11 cellular contexts compared by ENCODE assay signal in the genomic region with DNA sequence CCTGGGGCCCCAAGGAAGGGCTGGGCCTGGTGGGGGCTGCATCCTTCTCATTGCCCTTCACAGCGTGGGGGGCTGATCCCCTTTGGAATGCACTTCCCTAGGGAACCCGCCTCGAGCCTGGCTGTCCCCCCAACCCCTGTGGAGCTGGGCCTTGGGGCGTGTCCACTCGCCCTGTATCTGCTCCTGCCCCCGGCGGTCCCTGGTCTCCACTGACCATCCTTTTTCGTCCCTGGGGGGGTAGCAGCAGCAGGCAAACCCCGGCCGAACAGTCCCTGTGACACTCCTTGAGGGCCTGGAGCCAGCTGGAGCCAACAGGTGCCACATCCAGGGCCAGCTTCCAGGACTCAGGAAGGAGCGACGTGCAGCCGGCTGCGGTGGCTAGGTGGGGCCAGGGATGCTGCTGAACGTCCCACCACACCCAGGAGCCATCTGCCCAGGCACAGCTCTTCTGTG. TPM values are rescaled to one million over a fixed set of nuclear protein-coding genes. Genes with fewer than 3 reads are reported as not detected.
A peak's percentile ranks its signal among the peaks of the same experiment; 100 is the strongest.
DNase-seq lines count a peak whose midpoint lies in the region; ATAC-seq, FAIRE-seq and TF ChIP-seq lines count a peak whose summit lies in the region.
"Had no signal": no experiment of that assay in that cellular context is flagged by ENCODE, and none has a peak within 500 bp of the region (broad histone marks: within the 10 kb centered on the region; RNA-seq: fewer than 3 reads in every experiment).

No MANE protein-coding gene starts in this region.

- CTCF ChIA-PET in A549 (lab: Yijun Ruan, JAX), result interaction anchor here (0.8 to 6.8 kb wide), 9 partner anchors 11 to 306 kb away, joined by 3 to 40 read pairs (median 4); no protein-coding TSS in a partner anchor

- H3K4me2 ChIP-seq in A549, result no peak overlapping the region

- ATAC-seq in A549, result peak; percentile 12; a peak in 4 of 6 replicates
- ATAC-seq in foreskin keratinocyte, result peak; percentile 14
- ATAC-seq in lower lobe of right lung, result no peak

- H3K27ac ChIP-seq in A549, result no peak overlapping the region; a peak in 1 of 6 replicates
- no peak overlapping the region for H3K27ac ChIP-seq in foreskin keratinocyte
- no peak overlapping the region for H3K27ac ChIP-seq in lower lobe of right lung

- TF ChIP-seq CTCF in A549 (IDR thresholded peaks at IDR 0.05) (no peak), foreskin keratinocyte (conservative IDR thresholded peaks at IDR 0.05) (no peak), lower lobe of right lung (IDR thresholded peaks at IDR 0.05) (no peak)

- intact Hi-C loops in lower lobe of right lung (cut with DNase I), result no loop called here

- TF ChIP-seq RAD21 in A549 (conservative IDR thresholded peaks at IDR 0.05 in 1 of 2, IDR thresholded peaks at IDR 0.05 in 1 of 2), result no peak

- FAIRE-seq in A549 (lab: Jason Lieb, UNC), result no peak

- no peak for TF ChIP-seq POLR2A in A549 (IDR thresholded peaks at IDR 0.05; ENCODE audit: low read length)

- no peaks in the 10 kb centered on the region for H3K36me3 ChIP-seq in lower lobe of right lung

- H3K4me1 ChIP-seq in A549 (peaks cover 11% of the 10 kb centered on the region; the same call in 2 of the 3 replicates), foreskin keratinocyte (no peaks in the 10 kb centered on the region), lower lobe of right lung (peaks cover 34% of the 10 kb centered on the region)

- H3K27me3 ChIP-seq in foreskin keratinocyte (peaks cover 50% of the 10 kb centered on the region), lower lobe of right lung (ENCODE audit: low read depth) (no peaks in the 10 kb centered on the region)

- TF ChIP-seq EP300 in A549 (IDR thresholded peaks at IDR 0.05), result no peak

- WGBS in A549 (ENCODE audit: missing lambda C conversion rate), result 68% methylated on average over 4 of the region's 15 CpGs

- DNase-seq in A549 (ENCODE audit: low read depth in 1 of 2, low spot score in 1 of 2), result no peak
- peak; percentile 88 for DNase-seq in COLO668 (lab: John Stamatoyannopoulos, UW; ENCODE audit: unreplicated experiment)
- DNase-seq in NCI-H2171 treated with DMSO at 0.1 percent for 48 hours (lab: John Stamatoyannopoulos, UW), result peak; percentile 99
- DNase-seq in foreskin keratinocyte, result no peak
- DNase-seq in retina, result no peak
- no peak for DNase-seq in lower lobe of right lung
- no peak for DNase-seq in GOT3 (lab: John Stamatoyannopoulos, UW)
- no peak for DNase-seq in NCI-H1092 (lab: John Stamatoyannopoulos, UW)
- DNase-seq: activated CD4-positive, CD25-positive, alpha-beta regulatory T cell treated with anti-CD3 and anti-CD28 coated beads, Interleukin-2, amount 50 U/mL, for 72 hours; cortex of kidney had no signal

- POLR2A ChIA-PET in A549 (lab: Yijun Ruan, JAX), result interaction anchor here (1.1 to 3.1 kb wide), 2 partner anchors 12 to 17 kb away, joined by 3 to 14 read pairs; no protein-coding TSS in a partner anchor

- H3K4me3 ChIP-seq in A549 (no peak overlapping the region), lower lobe of right lung (no peak overlapping the region)

- no peaks in the 10 kb centered on the region for H3K9me3 ChIP-seq in A549
- H3K9me3 ChIP-seq in lower lobe of right lung, result no peaks in the 10 kb centered on the region

TF ChIP-seq in A549, 52 proteins besides CTCF, POLR2A, EP300 and RAD21:
- TF ChIP-seq, protein P1, sequence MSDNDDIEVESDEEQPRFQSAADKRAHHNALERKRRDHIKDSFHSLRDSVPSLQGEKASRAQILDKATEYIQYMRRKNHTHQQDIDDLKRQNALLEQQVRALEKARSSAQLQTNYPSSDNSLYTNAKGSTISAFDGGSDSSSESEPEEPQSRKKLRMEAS (IDR thresholded peaks at IDR 0.05), result no peak
- TF ChIP-seq HDAC2 (IDR thresholded peaks at IDR 0.05) (no peak), NR3C1 (IDR thresholded peaks at IDR 0.05) (no peak), NPAS2 (CRISPR knock-in tag; IDR thresholded peaks at IDR 0.05; ENCODE audit: borderline replicate concordance) (no peak), RARB (CRISPR knock-in tag; IDR thresholded peaks at IDR 0.05) (no peak), EHF (CRISPR knock-in tag; IDR thresholded peaks at IDR 0.05) (no peak), PHF8 (IDR thresholded peaks at IDR 0.05; ENCODE audit: borderline replicate concordance, low read depth) (no peak)

RNA-seq across cellular contexts. Expression of gene GPR132, which starts 9.4 kb away (rescaled TPM):
- polyA plus RNA-seq in A549 (2011; rRNA removed) (0.19 and 0.49 TPM in 2 replicates), A549 (2017; fragmentation: RNase III; extraction: RNeasy Plus Mini Kit Qiagen cat#74134 plus additional on column Dnase treatment) (0.16 to 0.22 TPM (median 0.18 TPM) in 3 replicates), foreskin keratinocyte (not detected in 2 replicates)
- polyA plus RNA-seq in A549 (2012; cell fraction: cytosol; rRNA removed), result 0.12 and 0.39 TPM in 2 replicates
- 2.3 and 3.7 TPM in 2 replicates for polyA plus RNA-seq in A549 (2012; cell fraction: nucleus; rRNA removed)
- 0.62 and 0.73 TPM in 2 replicates for polyA minus RNA-seq in A549 (2011; rRNA and poly(A)+ RNA removed)
- total RNA-seq in foreskin keratinocyte (not detected in 2 replicates), lower lobe of right lung (7.2 TPM)
- total RNA-seq: neural crest cell had no signal

RNA-seq across cellular contexts. Expression of gene CDCA4, which starts 53.7 kb away (rescaled TPM):
- 19.5 and 24.2 TPM in 2 replicates for polyA plus RNA-seq in A549 (2011; rRNA removed)
- 42.8 and 52.7 TPM in 2 replicates for polyA plus RNA-seq in A549 (2012; cell fraction: cytosol; rRNA removed)
- 44.8 and 46.3 TPM in 2 replicates for polyA plus RNA-seq in A549 (2012; cell fraction: nucleus; rRNA removed)
- polyA plus RNA-seq in A549 (2017; fragmentation: RNase III; extraction: RNeasy Plus Mini Kit Qiagen cat#74134 plus additional on column Dnase treatment), result 25.9 to 28.0 TPM (median 26.9 TPM) in 3 replicates
- polyA minus RNA-seq in A549 (2011; rRNA and poly(A)+ RNA removed), result 16.6 and 20.0 TPM in 2 replicates
- total RNA-seq in foreskin keratinocyte, result 74.1 and 81.5 TPM in 2 replicates
- polyA plus RNA-seq in foreskin keratinocyte, result 70.3 TPM in 2 replicates
- total RNA-seq in lower lobe of right lung, result 6.9 TPM

Comparison
In these comparisons a context has a peak if more than half of its experiments do, and no peak if none do; other contexts are left out.
1. ATAC-seq: peak in A549 (2 of 2) and foreskin keratinocyte (single experiment); none in lower lobe of right lung (0 of 2).
2. DNase-seq: peak in COLO668 (single experiment) and NCI-H2171 treated with DMSO at 0.1 percent for 48 hours (single experiment); none in A549 (0 of 2), foreskin keratinocyte (0 of 2), retina (single experiment), lower lobe of right lung (single experiment), GOT3 (single experiment) and NCI-H1092 (single experiment).